ENCODE assay signal across 8 cellular contexts in the genomic region with DNA sequence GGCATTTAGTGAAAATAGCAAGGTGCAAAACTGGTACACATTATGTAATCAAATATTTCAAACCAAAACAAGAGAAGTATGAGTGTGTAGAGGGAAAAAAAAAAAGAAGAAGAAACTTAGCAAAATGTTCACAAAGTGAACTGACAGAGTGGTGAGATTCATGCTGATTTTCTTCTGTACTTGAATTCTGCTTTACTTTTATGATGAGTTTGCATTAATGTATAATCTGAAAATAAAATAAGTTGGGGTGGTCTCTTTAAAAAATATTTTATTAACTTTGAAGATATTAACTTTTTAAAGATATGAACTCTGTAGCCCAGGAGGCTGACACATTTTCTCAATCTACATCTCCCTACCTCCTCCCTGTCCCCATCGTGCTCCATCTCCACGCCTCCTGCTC.
"Had no signal": no experiment of that assay in that cellular context is flagged by ENCODE, and none has a peak within 500 bp of the region (broad histone marks: within the 10 kb centered on the region; RNA-seq: fewer than 3 reads in every experiment).

No MANE protein-coding gene starts in this region.

- FAIRE-seq: H1, H54, HTR-8/SVneo had no signal

- DNase-seq: H9, HCEC 1CT, KBM-7 had no signal

- H3K4me2 ChIP-seq: GM23338, KMS-11 had no signal

- H2AFZ ChIP-seq: GM23338 had no signal

- H3K4me3 ChIP-seq: GM23338 had no signal

- H3K27ac ChIP-seq: KMS-11 had no signal

- H3K9ac ChIP-seq: KMS-11 had no signal

- H3K9me3 Mint-ChIP-seq: GM23338, H9 had no signal

- H3K27ac Mint-ChIP-seq: GM23338, H9 had no signal

- H3K4me3 Mint-ChIP-seq: GM23338, H9 had no signal

- ATAC-seq: GM23338 had no signal
